9 cellular contexts compared by ENCODE assay signal in genomic region chr12:54439521-54440255, GRCh38. TPM values are rescaled to one million over a fixed set of nuclear protein-coding genes. Genes with fewer than 3 reads are reported as not detected.
DNase-seq lines count a peak whose midpoint lies in the region; ATAC-seq, FAIRE-seq and TF ChIP-seq lines count a peak whose summit lies in the region.
"Had no signal": no experiment of that assay in that cellular context is flagged by ENCODE, and none has a peak within 500 bp of the region (broad histone marks: within the 10 kb centered on the region; RNA-seq: fewer than 3 reads in every experiment).

No MANE protein-coding gene starts in this region.

- no peaks in the 10 kb centered on the region for H3K27me3 ChIP-seq in A673 (replicated peaks; ENCODE audit: insufficient read depth, low read depth, low read length, poor library complexity)

- peak; percentile 51 for FAIRE-seq in endometrium (lab: Jason Lieb, UNC)

- ATAC-seq in SK-N-SH treated with all-trans-retinoic acid at 6 μM for 48 hours: peak; percentile 93

- no peak overlapping the region for H3K4me3 ChIP-seq in A673 (ENCODE audit: low read depth, low read length, poor library complexity, severe bottlenecking)

- no TSS peak for BruUV-seq in A673 (replicated peaks; lab: Mats Ljungman, UMichigan)

- H3K36me3 ChIP-seq in A673 (ENCODE audit: insufficient read depth, low read length, poor library complexity, severe bottlenecking): no peaks in the 10 kb centered on the region

- TF ChIP-seq CTCF in A673 (conservative IDR thresholded peaks at IDR 0.05; ENCODE audit: low read depth, low read length) (peak; percentile 87), GM10248 (IDR thresholded peaks at IDR 0.05; ENCODE audit: control extremely low read depth, extremely low read depth, low read depth, missing control alignments) (peak; percentile 72)

- intact Hi-C loops in A673 (cut with micrococcal nuclease; ENCODE audit: unreplicated experiment): loop anchor here (1.0 kb wide), 1 partner anchor 40 kb away; no protein-coding TSS in a partner anchor

- CTCF ChIA-PET in A673 (lab: Charles Lee) (interaction anchor here (0.6 to 3.5 kb wide), 12 partner anchors 7 to 251 kb away, joined by 3 to 133 read pairs (median 4); partner anchors contain the start of genes ITGA5 and SMUG1), GM10248 (lab: Yijun Ruan, JAX) (interaction anchor here (0.7 to 19.5 kb wide), 22 partner anchors 11 to 225 kb away, joined by 3 to 506 read pairs (median 4); partner anchors contain the start of genes ITGA5 and NCKAP1L)

- H3K9me3 ChIP-seq in A673 (ENCODE audit: low read depth, low read length, poor library complexity, severe bottlenecking): no peaks in the 10 kb centered on the region

- H3K27ac ChIP-seq in A673 (ENCODE audit: low read depth, low read length, poor library complexity, severe bottlenecking): no peak overlapping the region
- H3K27ac ChIP-seq: epithelial cell of prostate had no signal

- H3K4me1 ChIP-seq in A673 (ENCODE audit: insufficient read depth, low read length, poor library complexity, severe bottlenecking): peaks cover 5% of the 10 kb centered on the region

- POLR2A ChIA-PET in A673 (lab: Charles Lee; ENCODE audit: low non-redundant PET): interaction anchor here (0.6 kb wide), 2 partner anchors 38 to 589 kb away, joined by 3 read pairs; no protein-coding TSS in a partner anchor
- POLR2A ChIA-PET in GM10248 (lab: Yijun Ruan, JAX): no interaction called here

- peak; percentile 79 for DNase-seq in A673 (ENCODE audit: low spot score)
- DNase-seq in GM10248 (ENCODE audit: extremely low spot score): peak; percentile 70
- peak; percentile 85 for DNase-seq in M059J (ENCODE audit: low read depth)
- DNase-seq in myocyte (ENCODE audit: low read depth): peak; percentile 74
- no peak for DNase-seq in OCI-M2 (lab: John Stamatoyannopoulos, UW; ENCODE audit: unreplicated experiment)
- DNase-seq in stimulated activated CD8-positive, alpha-beta memory T cell treated with anti-CD3 and anti-CD28 coated beads, Interleukin-4, amount 100 ng/mL, for 48 hours: no peak

TF ChIP-seq in SK-N-SH treated with all-trans-retinoic acid at 6 μM for 48 hours, 23 proteins besides CTCF, POLR2A, EP300 and RAD21:
- TF ChIP-seq ZFP3 (CRISPR knock-in tag; IDR thresholded peaks at IDR 0.05) (no peak), ZFP30 (CRISPR knock-in tag; IDR thresholded peaks at IDR 0.05) (no peak)
- TF ChIP-seq, protein P1, sequence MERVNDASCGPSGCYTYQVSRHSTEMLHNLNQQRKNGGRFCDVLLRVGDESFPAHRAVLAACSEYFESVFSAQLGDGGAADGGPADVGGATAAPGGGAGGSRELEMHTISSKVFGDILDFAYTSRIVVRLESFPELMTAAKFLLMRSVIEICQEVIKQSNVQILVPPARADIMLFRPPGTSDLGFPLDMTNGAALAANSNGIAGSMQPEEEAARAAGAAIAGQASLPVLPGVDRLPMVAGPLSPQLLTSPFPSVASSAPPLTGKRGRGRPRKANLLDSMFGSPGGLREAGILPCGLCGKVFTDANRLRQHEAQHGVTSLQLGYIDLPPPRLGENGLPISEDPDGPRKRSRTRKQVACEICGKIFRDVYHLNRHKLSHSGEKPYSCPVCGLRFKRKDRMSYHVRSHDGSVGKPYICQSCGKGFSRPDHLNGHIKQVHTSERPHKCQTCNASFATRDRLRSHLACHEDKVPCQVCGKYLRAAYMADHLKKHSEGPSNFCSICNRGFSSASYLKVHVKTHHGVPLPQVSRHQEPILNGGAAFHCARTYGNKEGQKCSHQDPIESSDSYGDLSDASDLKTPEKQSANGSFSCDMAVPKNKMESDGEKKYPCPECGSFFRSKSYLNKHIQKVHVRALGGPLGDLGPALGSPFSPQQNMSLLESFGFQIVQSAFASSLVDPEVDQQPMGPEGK (CRISPR knock-in tag; IDR thresholded peaks at IDR 0.05; ENCODE audit: borderline replicate concordance): no peak

RNA-seq across cellular contexts. Expression of gene ITGA5, which starts 20.6 kb away (rescaled TPM):
- total RNA-seq in A673 (2021): 96.8 and 108 TPM in 2 replicates
- total RNA-seq in M059J (2014; rRNA removed; shearing (Covaris generic)): 419 and 625 TPM in 2 replicates
- total RNA-seq in myocyte: 156 and 221 TPM in 2 replicates
- polyA plus RNA-seq in myocyte (2012): 195 TPM

RNA-seq across cellular contexts. Expression of gene GTSF1, which starts 33.7 kb away (rescaled TPM):
- total RNA-seq in A673 (2021) (not detected in 2 replicates), myocyte (not detected in 2 replicates)
- not detected in 2 replicates for total RNA-seq in M059J (2014; rRNA removed; shearing (Covaris generic))
- polyA plus RNA-seq in myocyte (2012): not detected

RNA-seq across cellular contexts. Expression of gene ZNF385A, which starts 55.2 kb away (rescaled TPM):
- total RNA-seq in A673 (2021) (17.5 and 26.8 TPM in 2 replicates), myocyte (2.3 and 4.1 TPM in 2 replicates)
- 0.71 and 4.6 TPM in 2 replicates for total RNA-seq in M059J (2014; rRNA removed; shearing (Covaris generic))
- 3.6 TPM for polyA plus RNA-seq in myocyte (2012)

RNA-seq across cellular contexts. Expression of gene NCKAP1L, which starts 57.9 kb away (rescaled TPM):
- total RNA-seq in A673 (2021) (250 and 279 TPM in 2 replicates), myocyte (not detected in 2 replicates)
- total RNA-seq in M059J (2014; rRNA removed; shearing (Covaris generic)): 0.07 and 0.10 TPM in 2 replicates
- polyA plus RNA-seq in myocyte (2012): not detected

Comparison
In these comparisons a context has a peak if more than half of its experiments do, and no peak if none do; other contexts are left out.
1. DNase-seq: peak in A673 (single experiment), GM10248 (single experiment), M059J (single experiment) and myocyte (single experiment); none in OCI-M2 (single experiment) and stimulated activated CD8-positive, alpha-beta memory T cell treated with anti-CD3 and anti-CD28 coated beads, Interleukin-4, amount 100 ng/mL, for 48 hours (single experiment).